ENCODE assay signal across 31 cellular contexts in genomic region chr12:125075-125474, GRCh38. TPM values are rescaled to one million over a fixed set of nuclear protein-coding genes. Genes with fewer than 3 reads are reported as not detected.
DNase-seq lines count a peak whose midpoint lies in the region; ATAC-seq, FAIRE-seq and TF ChIP-seq lines count a peak whose summit lies in the region.
"Had no signal": no experiment of that assay in that cellular context is flagged by ENCODE, and none has a peak within 500 bp of the region (broad histone marks: within the 10 kb centered on the region; RNA-seq: fewer than 3 reads in every experiment).

No MANE protein-coding gene starts in this region.

- H3K9ac ChIP-seq in K562 (ENCODE audit: insufficient read depth in 1 of 2, low read depth in 2 of 2, low read length in 2 of 2) (no peak overlapping the region), Karpas-422 (ENCODE audit: low read length) (no peak overlapping the region)
- H3K9ac ChIP-seq: BLaER1 had no signal

- no peaks in the 10 kb centered on the region for H3K9me3 ChIP-seq in K562 (replicated peaks; ENCODE audit: control insufficient read depth, insufficient read depth, low read depth, low read length)
- H3K9me3 ChIP-seq in osteoblast (ENCODE audit: low read depth, low read length) = no peaks in the 10 kb centered on the region
- no peaks in the 10 kb centered on the region for H3K9me3 ChIP-seq in Karpas-422 (ENCODE audit: low read length)
- no peaks in the 10 kb centered on the region for H3K9me3 ChIP-seq in ovary
- H3K9me3 ChIP-seq: BE2C, BLaER1 had no signal

- H3K27me3 ChIP-seq in K562 (ENCODE audit: control insufficient read depth in 2 of 2, insufficient read depth in 2 of 2, low read length in 2 of 2) (peaks cover 7 to 67% of the 10 kb centered on the region in 2 experiments; a peak in 4 of 5 replicates), osteoblast (ENCODE audit: insufficient read depth, low read length) (peaks cover 17% of the 10 kb centered on the region), Karpas-422 (ENCODE audit: low read length) (no peaks in the 10 kb centered on the region), foreskin keratinocyte (no peaks in the 10 kb centered on the region), ovary (no peaks in the 10 kb centered on the region)
- H3K27me3 ChIP-seq: BE2C, BLaER1 had no signal

- no peaks in the 10 kb centered on the region for H3K9me3 Mint-ChIP-seq in stimulated activated naive CD8-positive, alpha-beta T cell treated with anti-CD3 and anti-CD28 coated beads, Interleukin-15, amount 100 ng/mL, for 72 hours

- peaks cover 0 to 8% of the 10 kb centered on the region in 2 experiments; a peak in 2 of 5 replicates for H3K4me1 ChIP-seq in K562 (replicated peaks in 1 of 2; ENCODE audit: control insufficient read depth in 2 of 2, insufficient read depth in 2 of 2, low read length in 2 of 2)
- no peaks in the 10 kb centered on the region for H3K4me1 ChIP-seq in osteoblast (ENCODE audit: insufficient read depth, low read length)
- H3K4me1 ChIP-seq in Karpas-422 (ENCODE audit: low read length) = no peaks in the 10 kb centered on the region
- no peaks in the 10 kb centered on the region for H3K4me1 ChIP-seq in foreskin keratinocyte
- no peaks in the 10 kb centered on the region for H3K4me1 ChIP-seq in ovary (ENCODE audit: insufficient read depth)
- H3K4me1 ChIP-seq: BE2C had no signal

- POLR2A ChIA-PET in K562 (lab: Yijun Ruan, JAX) = interaction anchor here (0.6 to 0.7 kb wide), 3 partner anchors 15 to 63 kb away, joined by 3 to 5 read pairs (median 3); no protein-coding TSS in a partner anchor

- FAIRE-seq in K562 (lab: Jason Lieb, UNC) = no peak
- FAIRE-seq: A204.1, GM12878, GM12892, GM18507 had no signal

- peak; percentile 7 for ATAC-seq in stimulated activated naive CD8-positive, alpha-beta T cell treated with anti-CD3 and anti-CD28 coated beads, Interleukin-15, amount 100 ng/mL, for 72 hours
- ATAC-seq in stimulated activated naive CD8-positive, alpha-beta T cell treated with anti-CD3 and anti-CD28 coated beads, Interleukin-15, Interleukin-2, amounts not matched to agents 100 U/mL and 50 U/mL, for 24 hours = no peak
- ATAC-seq in K562 = no peak; the same call in 1 of the 3 replicates
- ATAC-seq in foreskin keratinocyte = no peak
- ATAC-seq: GM12878 had no signal

- H3K27ac Mint-ChIP-seq in stimulated activated naive CD8-positive, alpha-beta T cell treated with anti-CD3 and anti-CD28 coated beads, Interleukin-15, amount 100 ng/mL, for 72 hours = peak overlapping the region in 1 of 2 donors; percentile 28
- H3K27ac Mint-ChIP-seq: CD14-positive monocyte; CD4-positive, alpha-beta memory T cell; CD4-positive, CD25-positive, alpha-beta regulatory T cell; CD8-positive, alpha-beta memory T cell had no signal

- no peak overlapping the region for H3K4me2 ChIP-seq in K562 (ENCODE audit: insufficient read depth, low read length)
- no peak overlapping the region for H3K4me2 ChIP-seq in osteoblast (ENCODE audit: insufficient read depth, low read length)
- no peak overlapping the region for H3K4me2 ChIP-seq in Karpas-422 (ENCODE audit: low read depth, low read length, poor library complexity, severe bottlenecking)
- H3K4me2 ChIP-seq: BLaER1 had no signal

- CTCF ChIA-PET in K562 (lab: Yijun Ruan, JAX; ENCODE audit: low intra/inter-chr PET ratio) = no interaction called here

- in situ Hi-C loops in K562 (cut with MboI) = no loop called here

- H3K9me2 ChIP-seq in Karpas-422 (replicated peaks; ENCODE audit: insufficient read depth, low read length) = no peaks in the 10 kb centered on the region

- intact Hi-C loops in K562 (cut with micrococcal nuclease) (no loop called here), ovary (cut with DNase I) (no loop called here)

- no peak for TF ChIP-seq RAD21 in K562 (CRISPR knock-in tag; conservative IDR thresholded peaks at IDR 0.05 in 1 of 2, IDR thresholded peaks at IDR 0.05 in 1 of 2)

- no TSS peak for BruUV-seq in K562 (replicated peaks; lab: Mats Ljungman, UMichigan)

- no peaks in the 10 kb centered on the region; the same call in 1 of the 2 replicates for H4K20me1 ChIP-seq in K562 (replicated peaks; ENCODE audit: control insufficient read depth, insufficient read depth, low read length)
- no peaks in the 10 kb centered on the region for H4K20me1 ChIP-seq in osteoblast (ENCODE audit: insufficient read depth, low read length)
- no peaks in the 10 kb centered on the region for H4K20me1 ChIP-seq in Karpas-422 (ENCODE audit: insufficient read depth, low read depth, low read length)
- H4K20me1 ChIP-seq: BLaER1 had no signal

- H3K4me3 Mint-ChIP-seq in stimulated activated naive CD8-positive, alpha-beta T cell treated with anti-CD3 and anti-CD28 coated beads, Interleukin-15, amount 100 ng/mL, for 72 hours = no peak overlapping the region
- H3K4me3 Mint-ChIP-seq: CD14-positive monocyte; CD4-positive, alpha-beta memory T cell; CD4-positive, CD25-positive, alpha-beta regulatory T cell; CD8-positive, alpha-beta memory T cell had no signal

- no peaks in the 10 kb centered on the region for H3K9me1 ChIP-seq in K562 (ENCODE audit: control insufficient read depth, insufficient read depth, low read length)

- H3K27me3 Mint-ChIP-seq in stimulated activated naive CD8-positive, alpha-beta T cell treated with anti-CD3 and anti-CD28 coated beads, Interleukin-15, amount 100 ng/mL, for 72 hours = no peaks in the 10 kb centered on the region

- H2AFZ ChIP-seq in K562 (ENCODE audit: low read depth, low read length) (no peak overlapping the region), osteoblast (ENCODE audit: low read length) (no peak overlapping the region), Karpas-422 (ENCODE audit: low read length) (no peak overlapping the region)

- no peak for DNase-seq in stimulated activated naive CD8-positive, alpha-beta T cell treated with anti-CD3 and anti-CD28 coated beads, Interleukin-15, amount 100 ng/mL, for 72 hours
- DNase-seq in stimulated activated naive CD8-positive, alpha-beta T cell treated with anti-CD3 and anti-CD28 coated beads, Interleukin-15, Interleukin-2, amounts not matched to agents 100 U/mL and 50 U/mL, for 24 hours = no peak
- DNase-seq in K562 (ENCODE audit: extremely low read depth in 1 of 4, low spot score in 3 of 4) = no peak
- DNase-seq in left kidney (ENCODE audit: low read depth, low spot score) = peak; percentile 35
- peak; percentile 35 for DNase-seq in osteoblast (ENCODE audit: insufficient read length, low spot score, missing footprints)
- no peak for DNase-seq in Karpas-422
- DNase-seq in foreskin keratinocyte = no peak
- DNase-seq in ovary = no peak
- DNase-seq: 8988T; ACHN; BE2C; C1 segment of cervical spinal cord; CD4-positive, alpha-beta memory T cell; CD4-positive, CD25-positive, alpha-beta regulatory T cell; CD8-positive, alpha-beta memory T cell; COR-L47; DMS 273 treated with DMSO at 0.1 percent for 48 hours; DMS153; DMS53; DMS79; DND-41; EL; GDM1 had no signal

- H3K79me2 ChIP-seq in K562 (ENCODE audit: control insufficient read depth, insufficient read depth, low read length) (no peaks in the 10 kb centered on the region), osteoblast (ENCODE audit: insufficient read depth, low read length) (no peaks in the 10 kb centered on the region), Karpas-422 (ENCODE audit: low read length) (no peaks in the 10 kb centered on the region)

- WGBS in K562 (ENCODE audit: insufficient coverage, low coverage, missing lambda C conversion rate) = 11% methylated on average over 5 of the region's 7 CpGs
- WGBS in ovary, 3 donors = 82 to 90% (median 84%) methylated on average over 7 of the region's 7 CpGs

- H3K27ac ChIP-seq in K562 (ENCODE audit: extremely low read depth, low read depth, low read length) (no peak overlapping the region), osteoblast (ENCODE audit: low read depth, low read length) (no peak overlapping the region), Karpas-422 (ENCODE audit: low read length) (no peak overlapping the region), foreskin keratinocyte (no peak overlapping the region), ovary (no peak overlapping the region)
- H3K27ac ChIP-seq: BLaER1 had no signal

- H3K4me1 Mint-ChIP-seq in stimulated activated naive CD8-positive, alpha-beta T cell treated with anti-CD3 and anti-CD28 coated beads, Interleukin-15, amount 100 ng/mL, for 72 hours = no peaks in the 10 kb centered on the region
- H3K4me1 Mint-ChIP-seq: CD4-positive, alpha-beta memory T cell; CD4-positive, CD25-positive, alpha-beta regulatory T cell; CD8-positive, alpha-beta memory T cell had no signal

- TF ChIP-seq EP300 in K562 (IDR thresholded peaks at IDR 0.05; ENCODE audit: low read length) = no peak
- TF ChIP-seq EP300 in ovary (IDR thresholded peaks at IDR 0.05) = no peak

- H3K4me3 ChIP-seq in K562 (no peak overlapping the region), osteoblast (ENCODE audit: insufficient read depth, low read length) (no peak overlapping the region), Karpas-422 (ENCODE audit: low read length) (no peak overlapping the region), ovary (no peak overlapping the region)
- H3K4me3 ChIP-seq: BLaER1, GM12878 had no signal

- TF ChIP-seq CTCF in K562 (IDR thresholded peaks at IDR 0.05 in 2 of 3, conservative IDR thresholded peaks at IDR 0.05 in 1 of 3; ENCODE audit: insufficient read depth in 2 of 3, low read depth in 1 of 3, low read length in 3 of 3) (no peak), osteoblast (IDR thresholded peaks at IDR 0.05; ENCODE audit: extremely low read depth, low read depth, low read length) (no peak), foreskin keratinocyte (conservative IDR thresholded peaks at IDR 0.05) (no peak), ovary (IDR thresholded peaks at IDR 0.05) (no peak)

- TF ChIP-seq POLR2A in K562 (conservative IDR thresholded peaks at IDR 0.05) = no peak
- no peak for TF ChIP-seq POLR2A in ovary (IDR thresholded peaks at IDR 0.05)

- H3K36me3 ChIP-seq in K562 (ENCODE audit: control insufficient read depth, insufficient read depth, low read length) = no peaks in the 10 kb centered on the region
- no peaks in the 10 kb centered on the region for H3K36me3 ChIP-seq in osteoblast (ENCODE audit: insufficient read depth, low read length)
- no peaks in the 10 kb centered on the region for H3K36me3 ChIP-seq in Karpas-422 (ENCODE audit: insufficient read depth, low read length)
- H3K36me3 ChIP-seq in ovary = no peaks in the 10 kb centered on the region
- H3K36me3 ChIP-seq: BE2C, BLaER1 had no signal

RNA-seq across cellular contexts. Expression of gene IQSEC3, which starts 58.5 kb away (rescaled TPM):
- 0.25 and 0.62 TPM in 2 replicates for total RNA-seq in K562 (2011; cell fraction: chromatin; rRNA removed; ENCODE audit: low replicate concordance)
- 0.39 and 0.50 TPM in 2 replicates for total RNA-seq in K562 (2011; cell fraction: nucleolus; rRNA removed)
- total RNA-seq in K562 (2011; cell fraction: nucleoplasm; rRNA removed) = 0.23 and 0.37 TPM in 2 replicates
- total RNA-seq in K562 (2014; rRNA removed) (0.04 and 0.14 TPM in 2 replicates), K562 (2014; rRNA removed; fragmentation: Illumina TruSeq; extraction: Trizol) (not detected in 2 replicates), K562 (2015; rRNA removed; fragmentation: Illumina TruSeq; extraction: Trizol) (under 0.01 and 0.04 TPM in 2 replicates), K562 (2021) (0.07 and 0.11 TPM in 2 replicates), osteoblast (0.36 TPM in 1 of 2 replicates, not detected in the other), foreskin keratinocyte (not detected in 2 replicates), ovary (1 to 10 TPM in 6 of 7 donors, under 1 TPM in 1; 0.91 to 10.0 (median 5.4) TPM)
- polyA plus RNA-seq in K562 (2011; rRNA removed) (0.11 and 0.25 TPM in 2 replicates), K562 (2014; fragmentation: Illumina TruSeq; extraction: Trizol) (0.04 TPM in 1 of 2 replicates, not detected in the other), K562 (2014; fragmentation: Nextera tagmentation; extraction: Ambion mirVana) (not detected), K562 (2014; rRNA removed) (0.04 and 0.15 TPM in 2 replicates), foreskin keratinocyte (0.01 TPM in 1 of 2 replicates, not detected in the other), ovary (1 to 10 TPM in 1 of 2 donors, under 1 TPM in 1; 0.88 to 1.8 TPM)
- 0.04 and 0.24 TPM in 2 replicates for polyA plus RNA-seq in K562 (2011; cell fraction: cytosol; rRNA removed)
- polyA plus RNA-seq in K562 (2011; cell fraction: nucleus; rRNA removed) = 0.63 and 1.0 TPM in 2 replicates
- polyA plus RNA-seq in K562 (2012) = 0.09 and 0.14 TPM in 2 replicates
- 0.07 TPM in 1 of 2 replicates, not detected in the other for polyA minus RNA-seq in K562 (2011; rRNA and poly(A)+ RNA removed)
- 0.38 TPM in 1 of 2 replicates, not detected in the other for polyA minus RNA-seq in K562 (2011; cell fraction: cytosol; rRNA and poly(A)+ RNA removed)
- 0.40 and 0.56 TPM in 2 replicates for polyA minus RNA-seq in K562 (2011; cell fraction: nucleus; rRNA and poly(A)+ RNA removed)
- not detected in 2 replicates for total RNA-seq in Karpas-422 (2014; rRNA removed; shearing (Covaris generic); ENCODE audit: low replicate concordance)
- total RNA-seq: A673, G401, GM12878 had no signal
- polyA plus RNA-seq: CD14-positive monocyte; CD4-positive, alpha-beta memory T cell; CD8-positive, alpha-beta memory T cell; GM12878 had no signal

Comparison
In these comparisons a context has a peak if more than half of its experiments do, and no peak if none do; other contexts are left out.
1. DNase-seq: peak in left kidney (single experiment) and osteoblast (single experiment); none in stimulated activated naive CD8-positive, alpha-beta T cell treated with anti-CD3 and anti-CD28 coated beads, Interleukin-15, amount 100 ng/mL, for 72 hours (0 of 2), stimulated activated naive CD8-positive, alpha-beta T cell treated with anti-CD3 and anti-CD28 coated beads, Interleukin-15, Interleukin-2, amounts not matched to agents 100 U/mL and 50 U/mL, for 24 hours (single experiment), K562 (0 of 4), Karpas-422 (single experiment), foreskin keratinocyte (0 of 2) and ovary (0 of 5).